12 cellular contexts compared by ENCODE assay signal in the genomic region with DNA sequence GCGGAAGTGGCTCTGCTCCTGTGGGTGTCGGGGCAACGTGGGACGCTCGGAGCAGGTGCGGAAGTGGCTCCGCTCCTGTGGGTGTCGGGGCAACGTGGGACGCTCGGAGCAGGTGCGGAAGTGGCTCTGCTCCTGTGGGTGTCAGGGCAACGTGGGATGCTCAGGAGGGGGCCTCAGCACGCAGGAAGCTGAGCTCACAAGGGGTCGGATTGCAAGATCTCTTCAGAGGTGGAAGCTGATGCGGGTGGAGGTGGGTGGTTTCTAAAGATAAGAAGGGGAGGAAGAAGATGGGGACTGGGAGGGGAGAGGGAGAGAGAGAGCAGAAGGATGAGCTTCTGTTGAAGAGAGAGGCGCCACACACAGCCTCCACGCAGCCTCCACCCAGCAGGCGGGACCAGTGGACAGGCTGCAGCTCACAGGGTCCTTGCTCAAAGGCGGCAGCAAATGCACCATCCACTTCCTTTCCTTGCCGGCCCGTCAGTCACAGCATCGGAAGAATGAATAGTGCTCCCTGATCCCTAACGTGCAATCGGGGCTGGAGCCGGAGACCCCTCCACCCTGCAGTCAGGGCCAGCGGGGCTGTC.
"Had no signal": no experiment of that assay in that cellular context is flagged by ENCODE, and none has a peak within 500 bp of the region (broad histone marks: within the 10 kb centered on the region; RNA-seq: fewer than 3 reads in every experiment).

No MANE protein-coding gene starts in this region.

- ATAC-seq: natural killer cell treated with Interleukin-12 subunit alpha and Interleukin-12 subunit beta and Interleukin-15 and Interleukin-18, amount 100 ng/mL, for 72 hours; stimulated activated naive B cell treated with anti-CD40 and anti-IgM and Interleukin-4, amounts not matched to agents 10 μg/mL and 1 μg/mL and 100 μg/mL, for 72 hours; WTC11 had no signal

- H3K27ac ChIP-seq: hepatocyte, sigmoid colon, thoracic aorta, upper lobe of left lung had no signal

- H3K27me3 ChIP-seq: hepatocyte, upper lobe of left lung had no signal

- H3K4me1 ChIP-seq: sigmoid colon, upper lobe of left lung had no signal

- H3K36me3 ChIP-seq: sigmoid colon, thoracic aorta, upper lobe of left lung had no signal

- H3K4me3 ChIP-seq: hepatocyte, lung, sigmoid colon, thoracic aorta, upper lobe of left lung had no signal

- DNase-seq: activated CD4-positive, alpha-beta memory T cell treated with anti-CD3 and anti-CD28 coated beads for 36 hours; activated CD4-positive, alpha-beta T cell treated with anti-CD3 and anti-CD28 coated beads for 4 hours; activated T-cell treated with anti-CD3 and anti-CD28 coated beads for 4 hours; sigmoid colon; stimulated activated CD4-positive, alpha-beta T cell treated with anti-CD3 and anti-CD28 coated beads, Interleukin-4, amount 100 ng/mL, for 4 hours; stimulated activated naive B cell treated with anti-CD40 and anti-IgM and Interleukin-4, amounts not matched to agents 10 μg/mL and 1 μg/mL and 100 μg/mL, for 72 hours; upper lobe of left lung had no signal
